ENCODE assay signal across 8 cellular contexts in the genomic region with DNA sequence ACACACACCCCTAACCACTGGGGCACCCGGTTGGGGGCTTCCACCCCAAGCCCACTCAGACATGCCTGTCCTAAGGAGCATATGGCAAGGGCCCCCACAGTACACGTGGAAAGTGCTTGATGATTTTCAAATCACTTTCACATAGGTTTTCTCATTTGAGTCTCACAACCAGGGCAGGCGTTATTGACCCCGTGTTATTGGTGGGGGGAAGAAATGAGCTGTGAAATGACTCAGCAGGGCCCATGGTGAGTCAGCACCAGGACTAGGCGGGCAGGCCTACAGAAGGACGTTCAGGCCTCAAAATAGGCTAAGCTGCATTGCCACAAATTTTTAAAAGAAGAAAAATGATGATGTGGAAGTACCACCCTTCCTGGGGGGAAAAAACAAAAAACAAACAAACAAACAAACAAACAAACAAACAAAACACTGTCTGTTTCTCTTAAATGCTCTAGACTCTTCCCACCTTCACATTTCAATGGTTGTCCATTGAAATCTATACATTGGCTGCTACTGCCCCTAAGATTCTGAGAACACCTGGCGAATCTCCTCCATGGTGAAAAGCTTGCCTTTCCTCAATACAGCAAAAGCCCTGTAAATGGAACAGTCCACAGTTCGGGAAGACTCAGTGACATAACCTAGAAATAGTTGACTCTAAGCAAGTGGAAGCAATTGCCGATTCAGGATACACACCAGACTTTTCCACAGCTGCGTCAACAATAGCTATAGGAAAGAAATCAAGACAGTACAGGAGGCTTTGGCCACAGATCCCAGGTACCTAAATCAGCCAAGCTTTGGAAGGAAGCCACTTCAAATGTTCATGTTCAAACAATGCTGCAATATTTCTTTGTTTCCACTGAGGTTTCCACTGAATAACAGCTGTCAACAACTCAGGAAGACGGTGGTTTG.
A peak's percentile ranks its signal among the peaks of the same experiment; 100 is the strongest.
DNase-seq lines count a peak whose midpoint lies in the region; ATAC-seq, FAIRE-seq and TF ChIP-seq lines count a peak whose summit lies in the region.
"Had no signal": no experiment of that assay in that cellular context is flagged by ENCODE, and none has a peak within 500 bp of the region (broad histone marks: within the 10 kb centered on the region; RNA-seq: fewer than 3 reads in every experiment).

No MANE protein-coding gene starts in this region.

- no peak overlapping the region for H3K4me2 ChIP-seq in OCI-LY7 (ENCODE audit: low read length)

- POLR2A ChIA-PET in OCI-LY7 (lab: Charles Lee): interaction anchor here (0.6 to 1.2 kb wide), 4 partner anchors 10 to 459 kb away, joined by 3 read pairs; no protein-coding TSS in a partner anchor

- no peaks in the 10 kb centered on the region for H3K4me1 ChIP-seq in OCI-LY7 (ENCODE audit: insufficient read depth, low read length, poor library complexity, severe bottlenecking)

- no peaks in the 10 kb centered on the region for H4K20me1 ChIP-seq in OCI-LY7 (ENCODE audit: insufficient read depth, low read length)

- H3K36me3 ChIP-seq in OCI-LY7 (ENCODE audit: insufficient read depth, low read length): no peaks in the 10 kb centered on the region

- no peak overlapping the region for H2AFZ ChIP-seq in OCI-LY7 (ENCODE audit: low read length)

- DNase-seq in H54 (ENCODE audit: insufficient read length, low spot score) (peak; percentile 47), NCI-H2107 treated with DMSO at 0.1 percent for 48 hours (lab: John Stamatoyannopoulos, UW; ENCODE audit: unreplicated experiment) (peak; percentile 87), astrocyte of the hippocampus (ENCODE audit: low read depth, low spot score) (peak; percentile 62), sciatic nerve (ENCODE audit: low spot score) (no peak), T1000 (lab: John Stamatoyannopoulos, UW) (no peak), OCI-LY7 (ENCODE audit: low spot score) (no peak)

- FAIRE-seq in H54 (lab: Jason Lieb, UNC): no peak
- FAIRE-seq: islet of Langerhans had no signal

- no peak for TF ChIP-seq CTCF in OCI-LY7 (conservative IDR thresholded peaks at IDR 0.05; ENCODE audit: low read length)

- H3K9me2 ChIP-seq in OCI-LY7 (ENCODE audit: insufficient read depth, low read length): no peaks in the 10 kb centered on the region

- no peak overlapping the region for H3K27ac ChIP-seq in OCI-LY7 (ENCODE audit: low read depth, low read length, poor library complexity, severe bottlenecking)

- TF ChIP-seq POLR2A in H54 (IDR thresholded peaks at IDR 0.05; ENCODE audit: low read depth, low read length): no peak

- H3K79me2 ChIP-seq in OCI-LY7 (ENCODE audit: insufficient read depth, low read depth, low read length): no peaks in the 10 kb centered on the region

- peak; percentile 35 for ATAC-seq in sciatic nerve
- ATAC-seq in GM18873 (IDR thresholded peaks at IDR 0.05; ENCODE audit: low FRiP score, unreplicated experiment): no peak

- no peaks in the 10 kb centered on the region for H3K9me3 ChIP-seq in OCI-LY7 (ENCODE audit: low read length)

- BruUV-seq in OCI-LY7 (replicated peaks; lab: Mats Ljungman, UMichigan): no TSS peak

- intact Hi-C loops in sciatic nerve (cut with DNase I) (no loop called here), OCI-LY7 (cut with micrococcal nuclease; ENCODE audit: unreplicated experiment) (no loop called here)

- H3K4me3 ChIP-seq in OCI-LY7 (ENCODE audit: low read depth, low read length, poor library complexity, severe bottlenecking): no peak overlapping the region

- CTCF ChIA-PET in OCI-LY7 (lab: Charles Lee; ENCODE audit: unreplicated experiment): no interaction called here

Comparison
In these comparisons a context has a peak if more than half of its experiments do, and no peak if none do; other contexts are left out.
1. DNase-seq: peak in H54 (single experiment), NCI-H2107 treated with DMSO at 0.1 percent for 48 hours (single experiment) and astrocyte of the hippocampus (single experiment); none in sciatic nerve (single experiment), T1000 (single experiment) and OCI-LY7 (single experiment).